ENCODE assay signal across 28 cellular contexts in the genomic region with DNA sequence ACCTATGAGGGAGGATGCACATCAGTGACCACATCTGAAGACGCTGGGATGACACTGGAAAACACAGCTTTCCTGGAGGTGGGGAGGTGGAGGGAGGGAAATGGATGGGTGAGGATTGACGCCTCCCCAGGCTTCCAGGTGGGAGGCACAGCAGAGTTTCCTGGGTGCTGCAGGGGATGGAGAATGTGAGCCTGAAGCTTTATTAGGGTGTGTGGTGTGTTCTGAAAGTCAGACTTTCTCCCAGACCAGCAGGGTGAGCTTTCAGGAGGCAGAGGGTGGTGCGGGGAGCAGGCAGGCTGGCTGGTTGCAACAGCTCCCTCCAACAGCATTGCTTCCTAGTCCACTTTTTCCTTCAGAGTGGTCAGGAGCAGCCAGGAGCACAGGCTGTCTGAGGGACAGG.
"Had no signal": no experiment of that assay in that cellular context is flagged by ENCODE, and none has a peak within 500 bp of the region (broad histone marks: within the 10 kb centered on the region; RNA-seq: fewer than 3 reads in every experiment).

No MANE protein-coding gene starts in this region.

- ATAC-seq: activated CD8-positive, alpha-beta T cell treated with anti-CD3 and anti-CD28 coated beads for 36 hours; activated naive CD4-positive, alpha-beta T cell treated with anti-CD3 and anti-CD28 coated beads, Interleukin-2, amount 50 U/mL, for 72 hours; body of pancreas; K562; Right ventricle myocardium inferior had no signal

- H3K27me3 ChIP-seq: adrenal gland, body of pancreas had no signal

- H3K9me3 ChIP-seq: adrenal gland, body of pancreas had no signal

- H3K36me3 Mint-ChIP-seq: activated naive CD4-positive, alpha-beta T cell treated with anti-CD3 and anti-CD28 coated beads, Interleukin-2, amount 50 U/mL, for 72 hours had no signal

- H3K4me2 ChIP-seq: PC-9 had no signal

- H3K4me1 ChIP-seq: adrenal gland had no signal

- H3K9me3 Mint-ChIP-seq: activated CD4-positive, alpha-beta T cell treated with anti-CD3 and anti-CD28 coated beads, Interleukin-2, amount 10 ng/mL, durations not matched to agents 24 days and 14 days; activated CD8-positive, alpha-beta T cell treated with anti-CD3 and anti-CD28 coated beads for 36 hours; activated naive CD4-positive, alpha-beta T cell treated with anti-CD3 and anti-CD28 coated beads for 36 hours; activated naive CD4-positive, alpha-beta T cell treated with anti-CD3 and anti-CD28 coated beads, Interleukin-2, amount 50 U/mL, for 72 hours; activated T-cell treated with anti-CD3 and anti-CD28 coated beads, Interleukin-2, amount 50 U/mL, for 24 hours; central memory CD8-positive, alpha-beta T cell had no signal

- H2AFZ ChIP-seq: PC-9 had no signal

- DNase-seq: activated CD4-positive, alpha-beta T cell treated with anti-CD3 and anti-CD28 coated beads, Interleukin-2, amount 10 ng/mL, durations not matched to agents 24 days and 14 days; activated CD4-positive, alpha-beta T cell treated with anti-CD3 and anti-CD28 coated beads, Interleukin-2, amount 50 U/mL, for 4 hours; activated CD4-positive, CD25-positive, alpha-beta regulatory T cell; activated CD8-positive, alpha-beta T cell treated with anti-CD3 and anti-CD28 coated beads for 36 hours; activated gamma-delta T cell treated with Interleukin-2 at 50 U/mL for 16 hours; activated naive CD4-positive, alpha-beta T cell treated with anti-CD3 and anti-CD28 coated beads for 36 hours; activated T-cell treated with anti-CD3 and anti-CD28 coated beads, Interleukin-2, amount 50 U/mL, for 24 hours; adrenal gland; body of pancreas; NCI-H1105 treated with DMSO at 0.1 percent for 48 hours; NCI-H1436 treated with DMSO at 0.1 percent for 48 hours; NCI-H1694 treated with DMSO at 0.1 percent for 48 hours; NCI-H2029; NCI-H510A; NCI-H526; NCI-H748 treated with DMSO at 0.1 percent for 48 hours; PC-9; SIG-M5; SW 1271; T-helper 1 cell; T-helper 2 cell; T-helper 9 cell had no signal

- H3K4me3 Mint-ChIP-seq: activated CD4-positive, alpha-beta T cell treated with anti-CD3 and anti-CD28 coated beads, Interleukin-2, amount 10 ng/mL, durations not matched to agents 24 days and 14 days; activated CD8-positive, alpha-beta T cell treated with anti-CD3 and anti-CD28 coated beads for 36 hours; activated naive CD4-positive, alpha-beta T cell treated with anti-CD3 and anti-CD28 coated beads for 36 hours; activated T-cell treated with anti-CD3 and anti-CD28 coated beads, Interleukin-2, amount 50 U/mL, for 24 hours; central memory CD8-positive, alpha-beta T cell had no signal

- H3K27me3 Mint-ChIP-seq: activated CD4-positive, alpha-beta T cell treated with anti-CD3 and anti-CD28 coated beads, Interleukin-2, amount 10 ng/mL, durations not matched to agents 24 days and 14 days; activated CD8-positive, alpha-beta T cell treated with anti-CD3 and anti-CD28 coated beads for 36 hours; activated T-cell treated with anti-CD3 and anti-CD28 coated beads, Interleukin-2, amount 50 U/mL, for 24 hours had no signal

- H3K27ac Mint-ChIP-seq: activated CD4-positive, alpha-beta T cell treated with anti-CD3 and anti-CD28 coated beads, Interleukin-2, amount 10 ng/mL, durations not matched to agents 24 days and 14 days; activated CD8-positive, alpha-beta T cell treated with anti-CD3 and anti-CD28 coated beads for 36 hours; activated naive CD4-positive, alpha-beta T cell treated with anti-CD3 and anti-CD28 coated beads for 36 hours; activated naive CD4-positive, alpha-beta T cell treated with anti-CD3 and anti-CD28 coated beads, Interleukin-2, amount 50 U/mL, for 72 hours; activated T-cell treated with anti-CD3 and anti-CD28 coated beads, Interleukin-2, amount 50 U/mL, for 24 hours had no signal

- H3K4me1 Mint-ChIP-seq: activated CD4-positive, alpha-beta T cell treated with anti-CD3 and anti-CD28 coated beads, Interleukin-2, amount 10 ng/mL, durations not matched to agents 24 days and 14 days had no signal

- H3K4me3 ChIP-seq: adrenal gland, body of pancreas, K562, PC-9 had no signal

- H3K27ac ChIP-seq: adrenal gland, body of pancreas, PC-9, RWPE1, WERI-Rb-1 had no signal

- H3K36me3 ChIP-seq: adrenal gland, WERI-Rb-1 had no signal
